22 cellular contexts compared by ENCODE assay signal in genomic region chr17:34504814-34505484, GRCh38.
"Had no signal": no experiment of that assay in that cellular context is flagged by ENCODE, and none has a peak within 500 bp of the region (broad histone marks: within the 10 kb centered on the region; RNA-seq: fewer than 3 reads in every experiment).

No MANE protein-coding gene starts in this region.

- H3K4me1 Mint-ChIP-seq: endodermal cell, memory B cell, neural progenitor cell had no signal

- DNase-seq: effector CD4-positive, alpha-beta T cell; endodermal cell; erythroblast; foreskin keratinocyte; kidney; left cardiac atrium; left ventricle myocardium inferior; lower lobe of right lung; midbrain; nucleus accumbens; ovary; right cardiac atrium; small intestine; stimulated activated CD4-positive, alpha-beta T cell treated with anti-CD3 and anti-CD28 coated beads, Interleukin-12 subunit alpha, Interleukin-12 subunit beta, amount 100 ng/mL, for 4 hours; stimulated activated naive CD4-positive, alpha-beta T cell treated with Interleukin-2 at 50 U/mL for 16 hours; testis; upper lobe of right lung had no signal

- H3K9me3 ChIP-seq: left ventricle myocardium inferior, lower lobe of right lung, ovary, testis, tibial nerve, upper lobe of right lung, vagina had no signal

- H3K36me3 Mint-ChIP-seq: memory B cell; natural killer cell treated with Interleukin-12 subunit alpha and Interleukin-12 subunit beta and Interleukin-15 and Interleukin-18, amount 100 ng/mL, for 72 hours; neural progenitor cell had no signal

- H3K27ac ChIP-seq: foreskin keratinocyte, left ventricle myocardium inferior, lower lobe of right lung, neural progenitor cell, ovary, testis, tibial nerve, upper lobe of right lung, vagina had no signal

- H3K4me3 ChIP-seq: left ventricle myocardium inferior, lower lobe of right lung, neural progenitor cell, ovary, testis, tibial nerve, upper lobe of right lung, vagina had no signal

- H3K4me2 ChIP-seq: neural progenitor cell had no signal

- H3K9me3 Mint-ChIP-seq: endodermal cell; memory B cell; natural killer cell treated with Interleukin-12 subunit alpha and Interleukin-12 subunit beta and Interleukin-15 and Interleukin-18, amount 100 ng/mL, for 72 hours; neural progenitor cell had no signal

- H2AFZ ChIP-seq: neural progenitor cell had no signal

- H3K9ac ChIP-seq: neural progenitor cell had no signal

- H3K4me3 Mint-ChIP-seq: endodermal cell; memory B cell; natural killer cell treated with Interleukin-12 subunit alpha and Interleukin-12 subunit beta and Interleukin-15 and Interleukin-18, amount 100 ng/mL, for 72 hours; neural progenitor cell had no signal

- H3K27ac Mint-ChIP-seq: endodermal cell; memory B cell; natural killer cell treated with Interleukin-12 subunit alpha and Interleukin-12 subunit beta and Interleukin-15 and Interleukin-18, amount 100 ng/mL, for 72 hours; neural progenitor cell had no signal

- H3K27me3 ChIP-seq: foreskin keratinocyte, ovary, testis, vagina had no signal

- H3K4me1 ChIP-seq: foreskin keratinocyte, neural progenitor cell, testis, tibial nerve, upper lobe of right lung, vagina had no signal

- ATAC-seq: foreskin keratinocyte, left cardiac atrium, lower lobe of right lung, right cardiac atrium, upper lobe of right lung had no signal

- H3K36me3 ChIP-seq: left ventricle myocardium inferior, lower lobe of right lung, neural progenitor cell, ovary, tibial nerve, upper lobe of right lung, vagina had no signal
